In genomic region chr9:99828054-99828416, GRCh38 we compare ENCODE assay signal across 22 cellular contexts. TPM values are rescaled to one million over a fixed set of nuclear protein-coding genes. Genes with fewer than 3 reads are reported as not detected.
DNase-seq lines count a peak whose midpoint lies in the region; ATAC-seq and TF ChIP-seq lines count a peak whose summit lies in the region.
"Had no signal": no experiment of that assay in that cellular context is flagged by ENCODE, and none has a peak within 500 bp of the region (broad histone marks: within the 10 kb centered on the region; RNA-seq: fewer than 3 reads in every experiment).

No MANE protein-coding gene starts in this region.

- no peaks in the 10 kb centered on the region for H3K9me3 Mint-ChIP-seq in activated T-cell treated with anti-CD3 and anti-CD28 coated beads, Interleukin-2, amount 50 U/mL, for 72 hours
- H3K9me3 Mint-ChIP-seq in brain = peaks cover 0 to 12% (median 4%) of the 10 kb centered on the region in 5 experiments
- no peaks in the 10 kb centered on the region for H3K9me3 Mint-ChIP-seq in stimulated activated naive CD8-positive, alpha-beta T cell treated with anti-CD3 and anti-CD28 coated beads, Interleukin-15, amount 100 ng/mL, for 72 hours

- H3K27ac ChIP-seq in WERI-Rb-1 = no peak overlapping the region
- H3K27ac ChIP-seq: epithelial cell of prostate, lower lobe of right lung, right atrium auricular region, upper lobe of left lung had no signal

- ATAC-seq in activated T-cell treated with anti-CD3 and anti-CD28 coated beads, Interleukin-2, amount 50 U/mL, for 72 hours (replicated peaks in 1 of 2) = no peak
- ATAC-seq in stimulated activated naive CD8-positive, alpha-beta T cell treated with anti-CD3 and anti-CD28 coated beads, Interleukin-15, amount 100 ng/mL, for 72 hours = no peak

- H3K9me3 ChIP-seq in iPS-15b (ENCODE audit: control insufficient read depth, insufficient read depth, low read length) = no peaks in the 10 kb centered on the region
- no peaks in the 10 kb centered on the region for H3K9me3 ChIP-seq in WERI-Rb-1 (ENCODE audit: severe bottlenecking)
- H3K9me3 ChIP-seq: lower lobe of right lung, right atrium auricular region, upper lobe of left lung had no signal

- TF ChIP-seq CTCF in brain (conservative IDR thresholded peaks at IDR 0.05) (no peak), lower leg skin (IDR thresholded peaks at IDR 0.05) (no peak), WERI-Rb-1 (IDR thresholded peaks at IDR 0.05; ENCODE audit: low read depth, low read length) (no peak)

- TF ChIP-seq POLR2A in lower leg skin (IDR thresholded peaks at IDR 0.05) = no peak

- H3K27ac Mint-ChIP-seq in activated T-cell treated with anti-CD3 and anti-CD28 coated beads, Interleukin-2, amount 50 U/mL, for 72 hours = no peak overlapping the region
- peak overlapping the region in 1 of 5 experiments; percentile 60 for H3K27ac Mint-ChIP-seq in brain
- H3K27ac Mint-ChIP-seq in stimulated activated naive CD8-positive, alpha-beta T cell treated with anti-CD3 and anti-CD28 coated beads, Interleukin-15, amount 100 ng/mL, for 72 hours = no peak overlapping the region

- peaks cover 4% of the 10 kb centered on the region for H3K4me1 ChIP-seq in iPS-15b (ENCODE audit: control insufficient read depth, insufficient read depth, low read length)

- H3K27me3 ChIP-seq in iPS-15b (ENCODE audit: control insufficient read depth, insufficient read depth, low read length) (peaks cover 80% of the 10 kb centered on the region), WERI-Rb-1 (ENCODE audit: insufficient read depth, low read depth, severe bottlenecking) (peaks cover 19% of the 10 kb centered on the region)
- H3K27me3 ChIP-seq: right atrium auricular region had no signal

- H3K27me3 Mint-ChIP-seq in activated T-cell treated with anti-CD3 and anti-CD28 coated beads, Interleukin-2, amount 50 U/mL, for 72 hours (ENCODE audit: low read depth) = peaks cover 35% of the 10 kb centered on the region
- H3K27me3 Mint-ChIP-seq in brain = peaks cover 88% of the 10 kb centered on the region
- peaks cover 15% of the 10 kb centered on the region for H3K27me3 Mint-ChIP-seq in stimulated activated naive CD8-positive, alpha-beta T cell treated with anti-CD3 and anti-CD28 coated beads, Interleukin-15, amount 100 ng/mL, for 72 hours

- H3K36me3 Mint-ChIP-seq in activated T-cell treated with anti-CD3 and anti-CD28 coated beads, Interleukin-2, amount 50 U/mL, for 72 hours (ENCODE audit: insufficient read depth in 2 of 2) = peaks cover 7 to 26% of the 10 kb centered on the region in 2 donors
- peaks cover 43% of the 10 kb centered on the region for H3K36me3 Mint-ChIP-seq in brain

- intact Hi-C loops in lower leg skin (cut with DNase I; ENCODE audit: low total_unique reads) = no loop called here

- H3K4me3 Mint-ChIP-seq in activated T-cell treated with anti-CD3 and anti-CD28 coated beads, Interleukin-2, amount 50 U/mL, for 72 hours = peak overlapping the region in 1 of 2 donors; percentile 7
- H3K4me3 Mint-ChIP-seq in brain = peak overlapping the region in 3 of 5 experiments; percentile 35 to 100 (median 59)
- H3K4me3 Mint-ChIP-seq in stimulated activated naive CD8-positive, alpha-beta T cell treated with anti-CD3 and anti-CD28 coated beads, Interleukin-15, amount 100 ng/mL, for 72 hours = peak overlapping the region; percentile 32 to 54

- H3K36me3 ChIP-seq in iPS-15b (ENCODE audit: control insufficient read depth, insufficient read depth, low read length) = no peaks in the 10 kb centered on the region
- no peaks in the 10 kb centered on the region for H3K36me3 ChIP-seq in WERI-Rb-1
- H3K36me3 ChIP-seq: lower lobe of right lung, upper lobe of left lung had no signal

- H3K4me3 ChIP-seq in iPS-15b (ENCODE audit: low read depth, low read length) (peak overlapping the region; percentile 40), lower leg skin (ENCODE audit: low read depth, poor library complexity, severe bottlenecking) (no peak overlapping the region), WERI-Rb-1 (ENCODE audit: low read depth, low read length) (no peak overlapping the region)
- H3K4me3 ChIP-seq: lower lobe of right lung had no signal

- DNase-seq in activated T-cell treated with anti-CD3 and anti-CD28 coated beads, Interleukin-2, amount 50 U/mL, for 1 hour = peak; percentile 46
- DNase-seq in activated T-cell treated with anti-CD3 and anti-CD28 coated beads, Interleukin-2, amount 50 U/mL, for 72 hours = no peak
- no peak for DNase-seq in stimulated activated naive CD8-positive, alpha-beta T cell treated with anti-CD3 and anti-CD28 coated beads, Interleukin-15, amount 100 ng/mL, for 72 hours
- no peak for DNase-seq in lower leg skin (ENCODE audit: low spot score in 2 of 2)
- no peak for DNase-seq in WERI-Rb-1
- no peak for DNase-seq in activated effector memory CD4-positive, alpha-beta T cell treated with anti-CD3 and anti-CD28 coated beads, Interleukin-2, amount 50 U/mL, for 16 hours
- DNase-seq: activated CD4-positive, CD25-positive, alpha-beta regulatory T cell; DND-41; kidney; lower lobe of right lung; NCI-H1092 treated with DMSO at 0.1 percent for 48 hours; NCI-H2029 treated with DMSO at 0.1 percent for 48 hours; NCI-H226; NCI-H82; stimulated activated CD4-positive, alpha-beta T cell treated with anti-CD3 and anti-CD28 coated beads, Interleukin-12 subunit alpha, Interleukin-12 subunit beta, amount 100 ng/mL, for 4 hours; stimulated activated CD4-positive, alpha-beta T cell treated with anti-CD3 and anti-CD28 coated beads, Interleukin-4, amount 100 ng/mL, for 4 hours had no signal

- no peak overlapping the region for H3K9ac ChIP-seq in iPS-15b (ENCODE audit: low read depth, low read length)

- H3K4me1 Mint-ChIP-seq in activated T-cell treated with anti-CD3 and anti-CD28 coated beads, Interleukin-2, amount 50 U/mL, for 72 hours (ENCODE audit: low read depth) = peaks cover 61% of the 10 kb centered on the region
- peaks cover 24% of the 10 kb centered on the region for H3K4me1 Mint-ChIP-seq in brain
- H3K4me1 Mint-ChIP-seq in stimulated activated naive CD8-positive, alpha-beta T cell treated with anti-CD3 and anti-CD28 coated beads, Interleukin-15, amount 100 ng/mL, for 72 hours = peaks cover 62% of the 10 kb centered on the region

- 83 to 84% methylated on average over 14 to 15 of the region's 15 CpGs for WGBS in lower leg skin, 2 donors

RNA-seq across cellular contexts. Expression of gene NR4A3, which starts 6.3 kb away (rescaled TPM):
- 10 to 100 TPM; 53.0 to 53.1 TPM for total RNA-seq in activated T-cell treated with anti-CD3 and anti-CD28 coated beads, Interleukin-2, amount 50 U/mL, for 72 hours
- 1.0 TPM for polyA plus RNA-seq in brain (ENCODE audit: insufficient read depth, low read depth, low replicate concordance)
- total RNA-seq in lower leg skin = 1 to 10 TPM in 2 of 4 donors, under 1 TPM in 2; 0.63 to 1.8 (median 1.3) TPM
- total RNA-seq: dermis blood vessel endothelial cell had no signal

Comparison
In these comparisons a context has a peak if more than half of its experiments do, and no peak if none do; other contexts are left out.
1. RNA of gene NR4A3, which starts 6.3 kb away (total RNA-seq): 53.0 to 53.1 TPM in activated T-cell treated with anti-CD3 and anti-CD28 coated beads, Interleukin-2, amount 50 U/mL, for 72 hours; 0.63 to 1.8 TPM in lower leg skin; every median in the first group is over 10 times any median in the second.